ENCODE assay signal across 8 cellular contexts in the genomic region with DNA sequence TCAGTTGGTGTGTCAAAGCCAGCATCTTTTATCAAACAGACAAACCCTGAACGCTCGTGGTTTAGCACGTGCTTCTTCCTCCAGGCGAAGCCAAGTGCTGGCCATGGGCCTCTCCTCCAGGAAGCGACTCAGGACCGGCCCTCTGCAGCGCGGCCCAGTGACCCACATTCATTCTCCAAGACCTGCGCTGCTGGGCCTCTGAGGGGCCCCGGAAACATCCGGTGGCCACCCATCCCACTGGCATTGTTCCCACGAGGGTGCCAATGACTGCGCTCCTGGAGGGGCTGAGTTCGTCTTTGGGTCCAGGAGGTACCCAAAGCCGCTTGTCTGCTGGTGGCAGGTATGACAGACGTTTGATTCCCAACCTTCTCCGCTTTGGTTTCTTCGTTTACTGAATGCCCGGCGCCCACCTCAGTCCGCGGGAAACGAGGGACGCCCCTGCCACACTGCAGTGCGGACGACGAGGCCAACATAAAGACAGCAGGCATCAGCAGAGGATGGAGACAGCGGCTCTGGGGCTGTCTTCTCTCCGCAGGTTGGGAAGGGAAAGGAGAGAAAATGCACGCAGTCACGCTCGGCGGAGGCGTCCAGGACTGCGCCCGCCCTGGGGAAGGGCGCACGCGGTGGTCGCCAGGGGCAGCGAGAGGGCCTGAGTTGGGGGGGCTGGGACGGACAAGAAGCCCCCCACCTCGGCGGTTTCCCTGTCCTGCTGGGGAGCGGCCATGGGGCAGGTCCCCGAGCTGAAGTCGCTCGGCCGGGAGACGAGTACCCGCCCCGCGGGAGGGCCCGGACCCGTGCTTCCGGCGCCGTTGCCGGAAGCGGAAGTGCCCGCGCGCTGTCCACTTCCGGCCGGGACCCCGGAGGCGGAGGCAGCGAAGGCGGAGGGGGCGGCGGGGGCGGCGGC. TPM values are rescaled to one million over a fixed set of nuclear protein-coding genes. Genes with fewer than 3 reads are reported as not detected.
A peak's percentile ranks its signal among the peaks of the same experiment; 100 is the strongest.
DNase-seq lines count a peak whose midpoint lies in the region; ATAC-seq, FAIRE-seq and TF ChIP-seq lines count a peak whose summit lies in the region.

A gene (plus strand): TSS at position 842 of the 904 bp plus-strand sequence. CDS start 3,030 bp downstream, outside the sequence.

- CTCF ChIA-PET in Calu3 (lab: Charles Lee) = no interaction called here

- peaks cover 19 to 42% (median 22%) of the 10 kb centered on the region in 4 donors for H3K4me1 ChIP-seq in esophagus muscularis mucosa

- TF ChIP-seq POLR2A in esophagus muscularis mucosa (IDR thresholded peaks at IDR 0.05; ENCODE audit: low read depth) = peak; percentile 33

- H3K27ac Mint-ChIP-seq in Calu3 (ENCODE audit: unreplicated experiment) (peak within 1 kb of the TSS; percentile 77), naive B cell (peak within 1 kb of the TSS; percentile 86 to 97 (median 93))
- peak within 1 kb of the TSS; percentile 96 for H3K27ac Mint-ChIP-seq in stimulated activated effector memory CD8-positive, alpha-beta T cell treated with anti-CD3 and anti-CD28 coated beads, Interleukin-12 subunit alpha, Interleukin-12 subunit beta, amount 100 ng/mL, for 72 hours

- peaks cover 4 to 20% (median 14%) of the 10 kb centered on the region in 4 donors for H3K36me3 ChIP-seq in esophagus muscularis mucosa

- TSS peak; percentile 91 for BruUV-seq in Calu3 (replicated peaks; lab: Mats Ljungman, UMichigan)

- no peaks in the 10 kb centered on the region for H3K27me3 Mint-ChIP-seq in Calu3 (ENCODE audit: unreplicated experiment)
- H3K27me3 Mint-ChIP-seq in naive B cell = peaks cover 0 to 7% (median 0%) of the 10 kb centered on the region in 3 donors

- H3K4me1 Mint-ChIP-seq in Calu3 (ENCODE audit: low read depth, unreplicated experiment) (peaks cover 22% of the 10 kb centered on the region), naive B cell (peaks cover 32 to 40% (median 36%) of the 10 kb centered on the region in 3 donors)
- H3K4me1 Mint-ChIP-seq in stimulated activated effector memory CD8-positive, alpha-beta T cell treated with anti-CD3 and anti-CD28 coated beads, Interleukin-12 subunit alpha, Interleukin-12 subunit beta, amount 100 ng/mL, for 72 hours = peaks cover 45% of the 10 kb centered on the region

- 9% methylated on average over 35 of the region's 73 CpGs for WGBS in esophagus muscularis mucosa

- peak; percentile 69 for ATAC-seq in GM21367 (IDR thresholded peaks at IDR 0.05; ENCODE audit: unreplicated experiment)
- ATAC-seq in naive B cell (ENCODE audit: low read depth in 2 of 2) = peak; percentile 86 to 90
- peak; percentile 93 for ATAC-seq in stimulated activated effector memory CD8-positive, alpha-beta T cell treated with anti-CD3 and anti-CD28 coated beads, Interleukin-12 subunit alpha, Interleukin-12 subunit beta, amount 100 ng/mL, for 72 hours

- peak; percentile 65 for FAIRE-seq in HTR-8/SVneo (lab: Jason Lieb, UNC)

- H3K27ac ChIP-seq in esophagus muscularis mucosa (replicated peaks in 1 of 4) = peak within 1 kb of the TSS; percentile 80 to 87 (median 84)

- H3K36me3 Mint-ChIP-seq in Calu3 (ENCODE audit: insufficient read depth, unreplicated experiment) (peaks cover 51% of the 10 kb centered on the region), naive B cell (peaks cover 3 to 4% of the 10 kb centered on the region in 2 donors)
- peaks cover 50% of the 10 kb centered on the region for H3K36me3 Mint-ChIP-seq in stimulated activated effector memory CD8-positive, alpha-beta T cell treated with anti-CD3 and anti-CD28 coated beads, Interleukin-12 subunit alpha, Interleukin-12 subunit beta, amount 100 ng/mL, for 72 hours

- no peak for TF ChIP-seq EP300 in esophagus muscularis mucosa (IDR thresholded peaks at IDR 0.05)

- peaks cover 0 to 8% (median 0%) of the 10 kb centered on the region in 4 donors for H3K27me3 ChIP-seq in esophagus muscularis mucosa

- DNase-seq in Calu3 = peak; percentile 81
- DNase-seq in HTR-8/SVneo (ENCODE audit: insufficient read length, low spot score) = peak; percentile 98
- peak; percentile 79 to 86 for DNase-seq in activated T-cell treated with anti-CD3 and anti-CD28 coated beads, Interleukin-2, amount 50 U/mL, for 48 hours
- DNase-seq in esophagus muscularis mucosa (ENCODE audit: extremely low spot score) = no peak
- DNase-seq in naive B cell = peak; percentile 66
- peak; percentile 64 to 88 for DNase-seq in stimulated activated effector memory CD8-positive, alpha-beta T cell treated with anti-CD3 and anti-CD28 coated beads, Interleukin-12 subunit alpha, Interleukin-12 subunit beta, amount 100 ng/mL, for 72 hours (ENCODE audit: low spot score in 2 of 2)

- no peaks in the 10 kb centered on the region for H3K9me3 ChIP-seq in esophagus muscularis mucosa

- TF ChIP-seq CTCF in Calu3 (IDR thresholded peaks at IDR 0.05; ENCODE audit: unreplicated experiment) (no peak), esophagus muscularis mucosa (IDR thresholded peaks at IDR 0.05) (no peak)

- no peaks in the 10 kb centered on the region for H3K9me3 Mint-ChIP-seq in Calu3 (ENCODE audit: low read depth, unreplicated experiment)
- no peaks in the 10 kb centered on the region for H3K9me3 Mint-ChIP-seq in naive B cell
- no peaks in the 10 kb centered on the region for H3K9me3 Mint-ChIP-seq in stimulated activated effector memory CD8-positive, alpha-beta T cell treated with anti-CD3 and anti-CD28 coated beads, Interleukin-12 subunit alpha, Interleukin-12 subunit beta, amount 100 ng/mL, for 72 hours

- H3K4me3 Mint-ChIP-seq in Calu3 (ENCODE audit: low read depth, unreplicated experiment) = peak within 1 kb of the TSS; percentile 94
- H3K4me3 Mint-ChIP-seq in naive B cell = peak within 1 kb of the TSS; percentile 88 to 98 (median 95)
- peak within 1 kb of the TSS; percentile 92 for H3K4me3 Mint-ChIP-seq in stimulated activated effector memory CD8-positive, alpha-beta T cell treated with anti-CD3 and anti-CD28 coated beads, Interleukin-12 subunit alpha, Interleukin-12 subunit beta, amount 100 ng/mL, for 72 hours

- peak within 1 kb of the TSS; percentile 80 to 99 (median 91) for H3K4me3 ChIP-seq in esophagus muscularis mucosa

- intact Hi-C loops in Calu3 (cut with micrococcal nuclease; ENCODE audit: unreplicated experiment) (loop anchor here (10.0 kb wide), 1 partner anchor 172 kb away; a partner anchor contains a TSS), esophagus muscularis mucosa (cut with DNase I) (loop anchor here (10.0 kb wide), 1 partner anchor 462 kb away; no protein-coding TSS in a partner anchor)

TF ChIP-seq in PFSK-1, 5 proteins besides CTCF, POLR2A, EP300 and RAD21:
- TF ChIP-seq, protein P1, sequence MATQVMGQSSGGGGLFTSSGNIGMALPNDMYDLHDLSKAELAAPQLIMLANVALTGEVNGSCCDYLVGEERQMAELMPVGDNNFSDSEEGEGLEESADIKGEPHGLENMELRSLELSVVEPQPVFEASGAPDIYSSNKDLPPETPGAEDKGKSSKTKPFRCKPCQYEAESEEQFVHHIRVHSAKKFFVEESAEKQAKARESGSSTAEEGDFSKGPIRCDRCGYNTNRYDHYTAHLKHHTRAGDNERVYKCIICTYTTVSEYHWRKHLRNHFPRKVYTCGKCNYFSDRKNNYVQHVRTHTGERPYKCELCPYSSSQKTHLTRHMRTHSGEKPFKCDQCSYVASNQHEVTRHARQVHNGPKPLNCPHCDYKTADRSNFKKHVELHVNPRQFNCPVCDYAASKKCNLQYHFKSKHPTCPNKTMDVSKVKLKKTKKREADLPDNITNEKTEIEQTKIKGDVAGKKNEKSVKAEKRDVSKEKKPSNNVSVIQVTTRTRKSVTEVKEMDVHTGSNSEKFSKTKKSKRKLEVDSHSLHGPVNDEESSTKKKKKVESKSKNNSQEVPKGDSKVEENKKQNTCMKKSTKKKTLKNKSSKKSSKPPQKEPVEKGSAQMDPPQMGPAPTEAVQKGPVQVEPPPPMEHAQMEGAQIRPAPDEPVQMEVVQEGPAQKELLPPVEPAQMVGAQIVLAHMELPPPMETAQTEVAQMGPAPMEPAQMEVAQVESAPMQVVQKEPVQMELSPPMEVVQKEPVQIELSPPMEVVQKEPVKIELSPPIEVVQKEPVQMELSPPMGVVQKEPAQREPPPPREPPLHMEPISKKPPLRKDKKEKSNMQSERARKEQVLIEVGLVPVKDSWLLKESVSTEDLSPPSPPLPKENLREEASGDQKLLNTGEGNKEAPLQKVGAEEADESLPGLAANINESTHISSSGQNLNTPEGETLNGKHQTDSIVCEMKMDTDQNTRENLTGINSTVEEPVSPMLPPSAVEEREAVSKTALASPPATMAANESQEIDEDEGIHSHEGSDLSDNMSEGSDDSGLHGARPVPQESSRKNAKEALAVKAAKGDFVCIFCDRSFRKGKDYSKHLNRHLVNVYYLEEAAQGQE (IDR thresholded peaks at IDR 0.05; ENCODE audit: insufficient read depth in 1 of 2, low read depth in 2 of 2, low read length in 2 of 2) = peak; percentile 56 to 72; a peak in 2 of 4 replicates
- TF ChIP-seq SIN3A (IDR thresholded peaks at IDR 0.05; ENCODE audit: borderline replicate concordance, insufficient read depth, low read length) (0 out of 2 replicates have a peak, but pooled peaks have one; percentile 17), TAF1 (IDR thresholded peaks at IDR 0.05; ENCODE audit: borderline replicate concordance, insufficient read depth, low read length) (no peak), FOXP2 (optimal IDR thresholded peaks at IDR 0.05; ENCODE audit: borderline replicate concordance, extremely low read depth, extremely low read length, insufficient read depth) (no peak), POLR2AphosphoS5 (IDR thresholded peaks at IDR 0.05; ENCODE audit: low read depth, low read length) (peak; percentile 80)
TF ChIP-seq in PFSK-1: peak in this region for 3.

RNA-seq across cellular contexts. Expression of the gene that starts here (rescaled TPM):
- total RNA-seq in Calu3 (2022) (63.8 and 69.4 TPM in 2 replicates), esophagus muscularis mucosa (10 to 100 TPM; 48.6 to 82.1 (median 59.3) TPM)
- 50.7 TPM for polyA plus RNA-seq in PFSK-1 (2012; ENCODE audit: insufficient read length, low read depth)
- polyA plus RNA-seq in naive B cell (ENCODE audit: low read depth in 6 of 6) = 10 to 100 TPM; 18.8 to 36.1 (median 22.9) TPM
